In the genomic region with DNA sequence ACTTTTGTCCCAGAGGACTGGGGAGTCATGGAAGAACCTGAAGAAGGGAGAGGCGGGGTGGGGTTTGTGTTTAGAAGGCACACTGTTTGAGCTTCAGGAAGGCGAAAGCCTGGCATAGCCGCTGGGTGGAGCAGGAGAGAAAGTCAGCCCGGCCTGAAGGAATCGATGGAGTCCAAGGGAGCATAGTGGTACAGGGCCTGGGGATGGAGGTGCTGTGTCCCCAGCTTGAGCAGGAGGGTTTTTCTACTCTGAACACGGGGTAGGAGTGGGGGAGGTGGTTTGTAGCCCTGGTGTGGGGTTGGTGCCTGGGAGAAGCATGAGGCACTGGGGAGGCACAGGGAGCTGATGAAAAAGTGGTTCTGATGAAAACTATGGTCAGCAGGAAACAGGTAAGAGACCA, we compare ENCODE assay signal across 23 cellular contexts. TPM values are rescaled to one million over a fixed set of nuclear protein-coding genes. Genes with fewer than 3 reads are reported as not detected.
DNase-seq lines count a peak whose midpoint lies in the region; ATAC-seq and TF ChIP-seq lines count a peak whose summit lies in the region.
"Had no signal": no experiment of that assay in that cellular context is flagged by ENCODE, and none has a peak within 500 bp of the region (broad histone marks: within the 10 kb centered on the region; RNA-seq: fewer than 3 reads in every experiment).

No MANE protein-coding gene starts in this region.

- H3K27me3 ChIP-seq in NT2/D1 (ENCODE audit: insufficient read depth, insufficient read length) = no peaks in the 10 kb centered on the region
- no peaks in the 10 kb centered on the region for H3K27me3 ChIP-seq in smooth muscle cell (ENCODE audit: low read depth)
- no peaks in the 10 kb centered on the region for H3K27me3 ChIP-seq in A673 (replicated peaks; ENCODE audit: insufficient read depth, low read depth, low read length, poor library complexity)
- H3K27me3 ChIP-seq: upper lobe of left lung had no signal

- peak overlapping the region; percentile 35 for H3K27ac Mint-ChIP-seq in activated T-cell treated with anti-CD3 and anti-CD28 coated beads, Interleukin-2, amount 50 U/mL, for 24 hours
- H3K27ac Mint-ChIP-seq: activated CD8-positive, alpha-beta T cell treated with anti-CD3 and anti-CD28 coated beads for 36 hours; B cell had no signal

- H3K9me3 ChIP-seq in NT2/D1 (ENCODE audit: insufficient read depth, low read length) = no peaks in the 10 kb centered on the region
- H3K9me3 ChIP-seq in smooth muscle cell (replicated peaks; ENCODE audit: low read depth) = no peaks in the 10 kb centered on the region
- H3K9me3 ChIP-seq in A673 (ENCODE audit: low read depth, low read length, poor library complexity, severe bottlenecking) = no peaks in the 10 kb centered on the region
- H3K9me3 ChIP-seq: SK-N-SH, upper lobe of left lung had no signal

- peaks cover 55% of the 10 kb centered on the region for H3K36me3 Mint-ChIP-seq in activated T-cell treated with anti-CD3 and anti-CD28 coated beads, Interleukin-2, amount 50 U/mL, for 24 hours (ENCODE audit: low read depth)

- 84% methylated on average over 6 of the region's 6 CpGs for WGBS in smooth muscle cell (ENCODE audit: low lambda C conversion rate)

- ATAC-seq in GM21576 (IDR thresholded peaks at IDR 0.05; ENCODE audit: unreplicated experiment) = no peak
- ATAC-seq: activated CD8-positive, alpha-beta T cell treated with anti-CD3 and anti-CD28 coated beads for 36 hours; effector memory CD8-positive, alpha-beta T cell had no signal

- CTCF ChIA-PET in A673 (lab: Charles Lee) = no interaction called here

- H3K4me3 ChIP-seq in NT2/D1 (ENCODE audit: insufficient read length, low read depth) (no peak overlapping the region), epithelial cell of esophagus (ENCODE audit: low read length) (no peak overlapping the region), smooth muscle cell (no peak overlapping the region), A673 (ENCODE audit: low read depth, low read length, poor library complexity, severe bottlenecking) (no peak overlapping the region)
- H3K4me3 ChIP-seq: upper lobe of left lung had no signal

- no peak for DNase-seq in activated T-cell treated with anti-CD3 and anti-CD28 coated beads, Interleukin-2, amount 50 U/mL, for 24 hours
- no peak for DNase-seq in activated T-cell treated with anti-CD3 and anti-CD28 coated beads, Interleukin-2, amount 50 U/mL, for 1 hour
- DNase-seq in NT2/D1 (ENCODE audit: low read depth, low spot score) (no peak), epithelial cell of esophagus (ENCODE audit: low read depth) (no peak), smooth muscle cell (lab: John Stamatoyannopoulos, UW; ENCODE audit: unreplicated experiment) (no peak), A673 (ENCODE audit: low spot score) (no peak), SIG-M5 treated with dmso at 0.1 percent for 504 hours (lab: John Stamatoyannopoulos, UW; ENCODE audit: unreplicated experiment) (no peak)
- DNase-seq: activated CD8-positive, alpha-beta T cell treated with anti-CD3 and anti-CD28 coated beads for 36 hours; activated naive CD4-positive, alpha-beta T cell; amygdala; cerebellar nuclear complex; effector memory CD8-positive, alpha-beta T cell; head of caudate nucleus; KBM-7; NCI-H1694; NCI-H2227 treated with DMSO at 0.1 percent for 48 hours; NCI-H82; SK-N-SH; stimulated activated CD4-positive, alpha-beta T cell treated with anti-CD3 and anti-CD28 coated beads, Interleukin-4, amount 100 ng/mL, for 1 hour; upper lobe of left lung had no signal

- peaks cover 9% of the 10 kb centered on the region for H3K4me1 ChIP-seq in NT2/D1 (ENCODE audit: insufficient read depth, insufficient read length)
- H3K4me1 ChIP-seq in smooth muscle cell (ENCODE audit: low read depth) = peaks cover 5% of the 10 kb centered on the region
- H3K4me1 ChIP-seq in A673 (ENCODE audit: insufficient read depth, low read length, poor library complexity, severe bottlenecking) = peaks cover 10% of the 10 kb centered on the region

- H3K36me3 ChIP-seq in NT2/D1 (ENCODE audit: insufficient read depth, insufficient read length, low read length) (peaks cover 69% of the 10 kb centered on the region), smooth muscle cell (ENCODE audit: low read depth) (no peaks in the 10 kb centered on the region), A673 (ENCODE audit: insufficient read depth, low read length, poor library complexity, severe bottlenecking) (peaks cover 23% of the 10 kb centered on the region)

- no peaks in the 10 kb centered on the region for H3K9me3 Mint-ChIP-seq in activated T-cell treated with anti-CD3 and anti-CD28 coated beads, Interleukin-2, amount 50 U/mL, for 24 hours
- H3K9me3 Mint-ChIP-seq: activated CD8-positive, alpha-beta T cell treated with anti-CD3 and anti-CD28 coated beads for 36 hours; effector memory CD8-positive, alpha-beta T cell had no signal

- peaks cover 6% of the 10 kb centered on the region for H3F3A ChIP-seq in smooth muscle cell (ENCODE audit: low read depth)

- H3K79me2 ChIP-seq in smooth muscle cell (ENCODE audit: low read depth) = peaks cover 2% of the 10 kb centered on the region

- intact Hi-C loops in A673 (cut with micrococcal nuclease; ENCODE audit: unreplicated experiment) = no loop called here

- H3K4me1 Mint-ChIP-seq in activated T-cell treated with anti-CD3 and anti-CD28 coated beads, Interleukin-2, amount 50 U/mL, for 24 hours (ENCODE audit: low read depth) = peaks cover 13% of the 10 kb centered on the region

- no peaks in the 10 kb centered on the region for H3K27me3 Mint-ChIP-seq in activated T-cell treated with anti-CD3 and anti-CD28 coated beads, Interleukin-2, amount 50 U/mL, for 24 hours
- H3K27me3 Mint-ChIP-seq: activated CD8-positive, alpha-beta T cell treated with anti-CD3 and anti-CD28 coated beads for 36 hours; B cell; effector memory CD8-positive, alpha-beta T cell had no signal

- BruUV-seq in A673 (replicated peaks; lab: Mats Ljungman, UMichigan) = no TSS peak

- H3K9ac ChIP-seq in NT2/D1 (ENCODE audit: insufficient read length, low read depth) (peak overlapping the region; percentile 11), smooth muscle cell (ENCODE audit: low read depth) (no peak overlapping the region)
- H3K9ac ChIP-seq: SK-N-SH had no signal

- POLR2A ChIA-PET in A673 (lab: Charles Lee; ENCODE audit: low non-redundant PET) = no interaction called here

- no peak overlapping the region for H3K4me2 ChIP-seq in smooth muscle cell
- H3K4me2 ChIP-seq: SK-N-SH had no signal

- TF ChIP-seq CTCF in epithelial cell of esophagus (IDR thresholded peaks at IDR 0.05; ENCODE audit: insufficient read depth, low read depth, low read length, missing control alignments) = peak; percentile 29
- TF ChIP-seq CTCF in smooth muscle cell (IDR thresholded peaks at IDR 0.05; ENCODE audit: borderline replicate concordance, insufficient read depth, poor library complexity, severe bottlenecking) = no peak
- no peak for TF ChIP-seq CTCF in A673 (conservative IDR thresholded peaks at IDR 0.05; ENCODE audit: low read depth, low read length)

- peak overlapping the region; percentile 4 for H3K27ac ChIP-seq in smooth muscle cell (ENCODE audit: low read depth)
- no peak overlapping the region for H3K27ac ChIP-seq in A673 (ENCODE audit: low read depth, low read length, poor library complexity, severe bottlenecking)
- H3K27ac ChIP-seq: 22Rv1, upper lobe of left lung had no signal

- H2AFZ ChIP-seq in smooth muscle cell (ENCODE audit: low read depth) = no peak overlapping the region

- H4K20me1 ChIP-seq in smooth muscle cell (ENCODE audit: low read depth) = peaks cover 32% of the 10 kb centered on the region

- H3K4me3 Mint-ChIP-seq in activated T-cell treated with anti-CD3 and anti-CD28 coated beads, Interleukin-2, amount 50 U/mL, for 24 hours = no peak overlapping the region
- H3K4me3 Mint-ChIP-seq: activated CD8-positive, alpha-beta T cell treated with anti-CD3 and anti-CD28 coated beads for 36 hours; B cell; effector memory CD8-positive, alpha-beta T cell had no signal

RNA-seq across cellular contexts. Expression of a gene that starts 4.7 kb away (rescaled TPM):
- 6.5 and 7.3 TPM in 2 replicates for total RNA-seq in smooth muscle cell
- 11.4 and 16.6 TPM in 2 replicates for polyA plus RNA-seq in smooth muscle cell
- 5.6 and 7.9 TPM in 2 replicates for total RNA-seq in A673 (2021)

RNA-seq across cellular contexts. Expression of a gene that starts 7.7 kb away (rescaled TPM):
- 52.4 and 67.0 TPM in 2 replicates for total RNA-seq in smooth muscle cell
- 113 and 135 TPM in 2 replicates for polyA plus RNA-seq in smooth muscle cell
- total RNA-seq in A673 (2021) = 71.5 and 76.4 TPM in 2 replicates

RNA-seq across cellular contexts. Expression of a gene that starts 12.0 kb away (rescaled TPM):
- 95.3 and 106 TPM in 2 replicates for total RNA-seq in smooth muscle cell
- polyA plus RNA-seq in smooth muscle cell = 203 and 222 TPM in 2 replicates
- 153 and 181 TPM in 2 replicates for total RNA-seq in A673 (2021)

RNA-seq across cellular contexts. Expression of a gene that starts 16.9 kb away (rescaled TPM):
- total RNA-seq in smooth muscle cell = 9.8 and 23.5 TPM in 2 replicates
- polyA plus RNA-seq in smooth muscle cell = 20.3 and 26.5 TPM in 2 replicates
- total RNA-seq in A673 (2021) = 44.8 and 52.8 TPM in 2 replicates

RNA-seq across cellular contexts. Expression of a gene that starts 40.0 kb away (rescaled TPM):
- 10.4 and 11.2 TPM in 2 replicates for total RNA-seq in smooth muscle cell
- 19.3 and 21.2 TPM in 2 replicates for polyA plus RNA-seq in smooth muscle cell
- 44.1 and 53.4 TPM in 2 replicates for total RNA-seq in A673 (2021)
